16 cellular contexts compared by ENCODE assay signal in genomic region chr12:52166672-52167071, GRCh38. TPM values are rescaled to one million over a fixed set of nuclear protein-coding genes. Genes with fewer than 3 reads are reported as not detected.
A peak's percentile ranks its signal among the peaks of the same experiment; 100 is the strongest.
DNase-seq lines count a peak whose midpoint lies in the region; ATAC-seq and TF ChIP-seq lines count a peak whose summit lies in the region.
"Had no signal": no experiment of that assay in that cellular context is flagged by ENCODE, and none has a peak within 500 bp of the region (broad histone marks: within the 10 kb centered on the region; RNA-seq: fewer than 3 reads in every experiment).

No MANE protein-coding gene starts in this region.

- no peak for DNase-seq in Calu3
- DNase-seq in IMR-90: peak; percentile 67
- DNase-seq in epithelial cell of prostate (ENCODE audit: low read depth, low spot score): no peak
- no peak for DNase-seq in trophoblast cell
- DNase-seq in cerebellar cortex (ENCODE audit: low spot score): no peak
- no peak for DNase-seq in CD14-positive monocyte (ENCODE audit: low spot score)
- DNase-seq in activated naive CD8-positive, alpha-beta T cell treated with anti-CD3 and anti-CD28 coated beads, Interleukin-2, amount 50 U/mL, for 24 hours: no peak
- DNase-seq: C1 segment of cervical spinal cord, DMS79 treated with DMSO at 0.1 percent for 48 hours, NCI-H1417, NCI-H187, NCI-H2107, NCI-H510A, NCI-H774, SHP77 treated with DMSO at 0.1 percent for 48 hours had no signal

- CTCF ChIA-PET in Calu3 (lab: Charles Lee) (no interaction called here), IMR-90 (lab: Yijun Ruan, JAX) (no interaction called here)

- no peak overlapping the region for H4K5ac ChIP-seq in IMR-90 (ENCODE audit: low read depth, low read length)

- no peak overlapping the region for H3K9ac ChIP-seq in IMR-90 (ENCODE audit: low read depth, low read length)
- H3K9ac ChIP-seq in trophoblast cell (ENCODE audit: low read length): no peak overlapping the region

- H3K4me3 ChIP-seq in IMR-90 (ENCODE audit: insufficient read depth, low read depth, low read length) (no peak overlapping the region), trophoblast cell (ENCODE audit: low read depth, low read length) (no peak overlapping the region)

- H3K9me1 ChIP-seq in IMR-90 (ENCODE audit: insufficient read depth, low read length): peaks cover 11% of the 10 kb centered on the region

- H2BK12ac ChIP-seq in trophoblast cell (ENCODE audit: low read length): peak overlapping the region; percentile 37

- H2BK5ac ChIP-seq in IMR-90 (ENCODE audit: low read depth, low read length, poor library complexity, severe bottlenecking) (peak overlapping the region; percentile 36), trophoblast cell (ENCODE audit: low read depth, low read length, poor library complexity) (no peak overlapping the region)

- H3K79me1 ChIP-seq in IMR-90 (ENCODE audit: low read depth in 1 of 2, low read length in 2 of 2) (no peaks in the 10 kb centered on the region), trophoblast cell (ENCODE audit: low read length) (peaks cover 27% of the 10 kb centered on the region)

- H3K4me3 Mint-ChIP-seq in Calu3 (ENCODE audit: low read depth, unreplicated experiment) (no peak overlapping the region), CD14-positive monocyte (no peak overlapping the region)
- no peak overlapping the region for H3K4me3 Mint-ChIP-seq in activated naive CD8-positive, alpha-beta T cell treated with anti-CD3 and anti-CD28 coated beads, Interleukin-2, amount 50 U/mL, for 24 hours

- H3K4ac ChIP-seq in IMR-90 (ENCODE audit: low read depth, low read length): peak overlapping the region; percentile 83
- H3K4ac ChIP-seq in trophoblast cell (ENCODE audit: low read depth, low read length): no peak overlapping the region

- no peak for ATAC-seq in IMR-90 (ENCODE audit: low read depth)
- ATAC-seq in activated naive CD8-positive, alpha-beta T cell treated with anti-CD3 and anti-CD28 coated beads, Interleukin-2, amount 50 U/mL, for 24 hours: no peak

- H3K23ac ChIP-seq in IMR-90 (ENCODE audit: low read depth, low read length) (0 out of 2 replicates have a peak overlapping the region, but pooled peaks have one; percentile 25), trophoblast cell (ENCODE audit: low read length) (no peak overlapping the region)

- H3K36me3 Mint-ChIP-seq in Calu3 (ENCODE audit: insufficient read depth, unreplicated experiment) (peaks cover 26% of the 10 kb centered on the region), CD14-positive monocyte (no peaks in the 10 kb centered on the region)
- H3K36me3 Mint-ChIP-seq in activated naive CD8-positive, alpha-beta T cell treated with anti-CD3 and anti-CD28 coated beads, Interleukin-2, amount 50 U/mL, for 24 hours (ENCODE audit: low read depth): no peaks in the 10 kb centered on the region

- POLR2A ChIA-PET in IMR-90 (lab: Charles Lee; ENCODE audit: unreplicated experiment): no interaction called here

- peaks cover 15% of the 10 kb centered on the region for H3K4me1 ChIP-seq in IMR-90 (ENCODE audit: control insufficient read depth, insufficient read depth, low read length)
- H3K4me1 ChIP-seq in trophoblast cell (ENCODE audit: control insufficient read depth in 1 of 2, insufficient read depth in 2 of 2, low read length in 2 of 2): peaks cover 23 to 30% of the 10 kb centered on the region in 2 experiments

- H2BK120ac ChIP-seq in IMR-90 (ENCODE audit: low read depth, low read length) (peak overlapping the region; percentile 92), trophoblast cell (ENCODE audit: insufficient read depth, low read length, poor library complexity) (peak overlapping the region; percentile 36)

- H2AK5ac ChIP-seq in IMR-90 (ENCODE audit: low read depth, low read length) (peak overlapping the region; percentile 87; the same call in 1 of the 2 replicates), trophoblast cell (ENCODE audit: low read length) (peak overlapping the region; percentile 25)

- no peak overlapping the region for H3K27ac ChIP-seq in IMR-90 (ENCODE audit: insufficient read depth, low read length)
- H3K27ac ChIP-seq in epithelial cell of prostate: peak overlapping the region; percentile 68
- no peak overlapping the region for H3K27ac ChIP-seq in trophoblast cell (ENCODE audit: low read depth, low read length)

- H4K8ac ChIP-seq in IMR-90 (ENCODE audit: low read depth in 2 of 2, low read length in 2 of 2): peak overlapping the region in 1 of 2 experiments; percentile 50; a peak in 2 of 4 replicates
- H4K8ac ChIP-seq in trophoblast cell (ENCODE audit: low read depth, low read length): no peak overlapping the region

- dilution Hi-C loops in IMR-90 (cut with HindIII; ENCODE audit: low sequenced_read_pairs, unreplicated experiment): no loop called here

- H3K4me1 Mint-ChIP-seq in Calu3 (ENCODE audit: low read depth, unreplicated experiment) (peaks cover 75% of the 10 kb centered on the region), CD14-positive monocyte (peaks cover 45% of the 10 kb centered on the region)
- H3K4me1 Mint-ChIP-seq in activated naive CD8-positive, alpha-beta T cell treated with anti-CD3 and anti-CD28 coated beads, Interleukin-2, amount 50 U/mL, for 24 hours: peaks cover 7% of the 10 kb centered on the region

- H4K91ac ChIP-seq in IMR-90 (ENCODE audit: insufficient read depth, low read depth, low read length) (peak overlapping the region; percentile 84; the same call in 1 of the 2 replicates), trophoblast cell (ENCODE audit: low read depth, low read length) (peak overlapping the region; percentile 92)

- no peak overlapping the region for H3K56ac ChIP-seq in IMR-90 (ENCODE audit: extremely low read depth, insufficient read depth, low read length)

- H3K18ac ChIP-seq in IMR-90 (ENCODE audit: low read depth, low read length): no peak overlapping the region; the same call in 1 of the 2 replicates
- no peak overlapping the region for H3K18ac ChIP-seq in trophoblast cell (ENCODE audit: low read length)

- in situ Hi-C loops in IMR-90 (cut with MboI; ENCODE audit: low sequenced_read_pairs): loop anchor here (5.0 kb wide), 1 partner anchor 41 kb away; no protein-coding TSS in a partner anchor

- peak overlapping the region; percentile 83 for H2BK20ac ChIP-seq in IMR-90 (ENCODE audit: low read depth, low read length)

- H3K9me3 Mint-ChIP-seq in Calu3 (ENCODE audit: low read depth, unreplicated experiment): no peaks in the 10 kb centered on the region
- H3K9me3 Mint-ChIP-seq in CD14-positive monocyte: no peaks in the 10 kb centered on the region
- no peaks in the 10 kb centered on the region for H3K9me3 Mint-ChIP-seq in activated naive CD8-positive, alpha-beta T cell treated with anti-CD3 and anti-CD28 coated beads, Interleukin-2, amount 50 U/mL, for 24 hours

- no TSS peak for BruUV-seq in Calu3 (replicated peaks; lab: Mats Ljungman, UMichigan)
- BruUV-seq in IMR-90 (replicated peaks; lab: Mats Ljungman, UMichigan): no TSS peak

- intact Hi-C loops in Calu3 (cut with micrococcal nuclease; ENCODE audit: unreplicated experiment) (no loop called here), IMR-90 (cut with micrococcal nuclease) (no loop called here), CD14-positive monocyte (cut with micrococcal nuclease) (no loop called here)

- H3K9me3 ChIP-seq in IMR-90 (ENCODE audit: control insufficient read depth, insufficient read depth, low read length) (no peaks in the 10 kb centered on the region), trophoblast cell (ENCODE audit: insufficient read depth, low read depth, low read length) (no peaks in the 10 kb centered on the region)

- H2AFZ ChIP-seq in IMR-90 (replicated peaks; ENCODE audit: low read length, poor library complexity) (no peak overlapping the region), trophoblast cell (ENCODE audit: insufficient read depth, low read length, poor library complexity) (no peak overlapping the region)

- peaks cover 9% of the 10 kb centered on the region for H3K79me2 ChIP-seq in trophoblast cell (ENCODE audit: control insufficient read depth, insufficient read depth, low read length, poor library complexity)

- H4K20me1 ChIP-seq in IMR-90 (ENCODE audit: insufficient read depth, low read length): no peaks in the 10 kb centered on the region

- peak overlapping the region; percentile 62 for H3K14ac ChIP-seq in IMR-90 (replicated peaks; ENCODE audit: low read depth, low read length)
- peak overlapping the region; percentile 9 for H3K14ac ChIP-seq in trophoblast cell (ENCODE audit: low read length)

- TF ChIP-seq POLR2A in IMR-90 (IDR thresholded peaks at IDR 0.05; ENCODE audit: low read depth, low read length): no peak

- TF ChIP-seq RAD21 in IMR-90 (IDR thresholded peaks at IDR 0.05; ENCODE audit: low read length): no peak

- H2AK9ac ChIP-seq in IMR-90 (replicated peaks; ENCODE audit: low read depth, low read length, poor library complexity): peak overlapping the region; percentile 23

- no peaks in the 10 kb centered on the region for H3K36me3 ChIP-seq in IMR-90 (ENCODE audit: control insufficient read depth, insufficient read depth, low read length)
- H3K36me3 ChIP-seq in trophoblast cell (ENCODE audit: control insufficient read depth in 1 of 2, insufficient read depth in 2 of 2, low read length in 2 of 2): peaks cover 0 to 8% of the 10 kb centered on the region in 2 experiments

- no CpG with 5 or more reads among the region's 1 CpG for WGBS in IMR-90 (ENCODE audit: extremely low coverage in 2 of 2, insufficient read length in 1 of 2), 2 experiments
- no CpG with 5 or more reads among the region's 1 CpG for WGBS in trophoblast cell (ENCODE audit: extremely low coverage, insufficient coverage, insufficient read length)

- H3K27ac Mint-ChIP-seq in Calu3 (ENCODE audit: unreplicated experiment) (peak overlapping the region; percentile 26), CD14-positive monocyte (peak overlapping the region in 3 of 7 donors; percentile 13 to 86 (median 44))
- no peak overlapping the region for H3K27ac Mint-ChIP-seq in activated naive CD8-positive, alpha-beta T cell treated with anti-CD3 and anti-CD28 coated beads, Interleukin-2, amount 50 U/mL, for 24 hours

- peak overlapping the region; percentile 71; the same call in 2 of the 3 replicates for H2BK15ac ChIP-seq in IMR-90 (ENCODE audit: low read depth, low read length)

- H3K27me3 ChIP-seq in IMR-90 (ENCODE audit: control insufficient read depth, insufficient read depth, low read length) (no peaks in the 10 kb centered on the region), trophoblast cell (ENCODE audit: insufficient read depth, low read length) (no peaks in the 10 kb centered on the region)

- no peak overlapping the region for H4K12ac ChIP-seq in trophoblast cell (ENCODE audit: low read depth, low read length)

- no peak for TF ChIP-seq CTCF in Calu3 (IDR thresholded peaks at IDR 0.05; ENCODE audit: unreplicated experiment)
- no peak for TF ChIP-seq CTCF in IMR-90 (conservative IDR thresholded peaks at IDR 0.05; ENCODE audit: low read depth, low read length)
- no peak for TF ChIP-seq CTCF in CD14-positive monocyte (IDR thresholded peaks at IDR 0.05)

- H3K4me2 ChIP-seq in IMR-90 (ENCODE audit: low read depth, low read length) (no peak overlapping the region), trophoblast cell (ENCODE audit: low read length) (no peak overlapping the region)

- H3K27me3 Mint-ChIP-seq in Calu3 (ENCODE audit: unreplicated experiment): no peaks in the 10 kb centered on the region
- H3K27me3 Mint-ChIP-seq in CD14-positive monocyte (ENCODE audit: low read depth in 3 of 3): peaks cover 0 to 2% (median 0%) of the 10 kb centered on the region in 3 donors
- H3K27me3 Mint-ChIP-seq in activated naive CD8-positive, alpha-beta T cell treated with anti-CD3 and anti-CD28 coated beads, Interleukin-2, amount 50 U/mL, for 24 hours: no peaks in the 10 kb centered on the region

RNA-seq across cellular contexts. Expression of gene KRT80, which starts 25.1 kb away (rescaled TPM):
- total RNA-seq in Calu3 (2022) (32.7 and 45.5 TPM in 2 replicates), IMR-90 (2012; rRNA removed) (0.54 and 0.56 TPM in 2 replicates)
- polyA plus RNA-seq in IMR-90 (2012; rRNA removed) (3.4 TPM in 2 replicates), CD14-positive monocyte (under 1 TPM; 0.18 to 0.52 TPM)
- polyA plus RNA-seq in IMR-90 (2012; cell fraction: cytosol; rRNA removed): 1.2 and 2.4 TPM in 2 replicates
- 14.7 and 18.0 TPM in 2 replicates for polyA plus RNA-seq in IMR-90 (2012; cell fraction: nucleus; rRNA removed; ENCODE audit: low replicate concordance)
- 26.3 and 28.8 TPM in 2 replicates for polyA plus RNA-seq in trophoblast cell (2013)
- total RNA-seq: OCI-LY7 had no signal

Comparison
In these comparisons a context has a peak if more than half of its experiments do, and no peak if none do; other contexts are left out.
1. RNA of gene KRT80, which starts 25.1 kb away (total RNA-seq): 32.7 to 45.5 TPM in Calu3; 0.54 to 0.56 TPM in IMR-90; every median in the first group is over 10 times any median in the second.